ENCODE assay signal across 18 cellular contexts in the genomic region with DNA sequence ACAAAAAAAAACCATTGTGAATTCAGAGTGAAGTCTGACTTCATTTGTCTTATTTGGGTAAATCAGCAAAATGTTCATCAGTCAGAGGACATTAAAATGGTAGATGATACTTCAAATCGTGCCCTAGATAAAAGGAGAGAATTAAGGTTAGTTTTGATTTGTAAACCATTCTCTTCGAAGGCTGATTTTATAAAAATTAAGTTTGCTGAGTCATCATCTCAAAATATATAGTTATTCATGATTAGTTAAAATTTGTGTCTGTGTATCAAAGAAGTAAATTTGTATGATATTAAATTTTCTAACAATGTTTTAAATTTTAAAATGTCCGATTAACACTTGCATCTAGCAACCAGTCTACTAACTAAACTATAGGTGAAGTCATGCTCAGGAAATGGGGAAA. TPM values are rescaled to one million over a fixed set of nuclear protein-coding genes. Genes with fewer than 3 reads are reported as not detected.
DNase-seq lines count a peak whose midpoint lies in the region; ATAC-seq and TF ChIP-seq lines count a peak whose summit lies in the region.
"Had no signal": no experiment of that assay in that cellular context is flagged by ENCODE, and none has a peak within 500 bp of the region (broad histone marks: within the 10 kb centered on the region; RNA-seq: fewer than 3 reads in every experiment).

No MANE protein-coding gene starts in this region.

- WGBS in SK-N-SH (ENCODE audit: low lambda C conversion rate), result 3% methylated on average over 3 of the region's 3 CpGs
- WGBS in upper lobe of left lung, 2 donors, result 81 to 88% methylated on average over 3 of the region's 3 CpGs

- no peaks in the 10 kb centered on the region; the same call in 1 of the 2 replicates for H3K27me3 Mint-ChIP-seq in WTC11 (ENCODE audit: low read depth)

- no peaks in the 10 kb centered on the region for H3K9me3 ChIP-seq in SK-N-SH
- no peaks in the 10 kb centered on the region for H3K9me3 ChIP-seq in iPS-20b (ENCODE audit: insufficient read depth, low read depth, low read length)
- H3K9me3 ChIP-seq in subcutaneous abdominal adipose tissue (ENCODE audit: control insufficient read depth in 5 of 5, low read length in 5 of 5), result no peaks in the 10 kb centered on the region
- no peaks in the 10 kb centered on the region for H3K9me3 ChIP-seq in upper lobe of left lung
- H3K9me3 ChIP-seq: ascending aorta, BLaER1, heart left ventricle had no signal

- peaks cover 72% of the 10 kb centered on the region for H3K79me2 ChIP-seq in SK-N-SH (ENCODE audit: insufficient read depth)

- DNase-seq in SK-N-SH, result no peak
- DNase-seq in WTC11 (ENCODE audit: low spot score), result no peak
- no peak for DNase-seq in upper lobe of left lung
- DNase-seq in SIG-M5 (lab: John Stamatoyannopoulos, UW), result no peak
- DNase-seq: activated CD4-positive, alpha-beta T cell treated with anti-CD3 and anti-CD28 coated beads for 1 hour; activated naive CD4-positive, alpha-beta T cell treated with Interleukin-2 at 50 U/mL for 16 hours; activated T-cell treated with anti-CD3 and anti-CD28 coated beads, Interleukin-2, amount 50 U/mL, for 4 hours; effector CD8-positive, alpha-beta T cell; heart left ventricle; NCI-H1694 treated with DMSO at 0.1 percent for 48 hours; stimulated activated CD8-positive, alpha-beta memory T cell treated with anti-CD3 and anti-CD28 coated beads, Interleukin-4, amount 100 ng/mL, for 48 hours had no signal

- peak overlapping the region; percentile 61; the same call in 1 of the 2 replicates for H3K27ac Mint-ChIP-seq in WTC11

- peak overlapping the region; percentile 60 for H3K4me2 ChIP-seq in SK-N-SH
- H3K4me2 ChIP-seq: BLaER1 had no signal

- H3K9me3 Mint-ChIP-seq in WTC11, result no peaks in the 10 kb centered on the region
- H3K9me3 Mint-ChIP-seq: activated T-cell treated with anti-CD3 and anti-CD28 coated beads, Interleukin-2, amount 50 U/mL, for 4 hours had no signal

- TF ChIP-seq EP300 in SK-N-SH (IDR thresholded peaks at IDR 0.05; ENCODE audit: borderline replicate concordance in 1 of 2, low read depth in 1 of 2, low read length in 1 of 2) (no peak), upper lobe of left lung (IDR thresholded peaks at IDR 0.05) (no peak)

- H3K9me2 ChIP-seq in SK-N-SH, result no peaks in the 10 kb centered on the region

- no peaks in the 10 kb centered on the region for H3K36me3 Mint-ChIP-seq in WTC11

- no peak for ATAC-seq in SK-N-SH treated with all-trans-retinoic acid at 6 μM for 48 hours
- no peak for ATAC-seq in WTC11
- ATAC-seq in GM21526 (IDR thresholded peaks at IDR 0.05; ENCODE audit: low FRiP score, unreplicated experiment), result no peak
- ATAC-seq in upper lobe of left lung (ENCODE audit: low FRiP score in 2 of 2), result no peak
- ATAC-seq: activated T-cell treated with anti-CD3 and anti-CD28 coated beads, Interleukin-2, amount 50 U/mL, for 4 hours had no signal

- POLR2A ChIA-PET in SK-N-SH (lab: Yijun Ruan, JAX) (no interaction called here), WTC11 (lab: Charles Lee) (no interaction called here)

- H3K36me3 ChIP-seq in SK-N-SH (replicated peaks in 1 of 2; ENCODE audit: control insufficient read depth in 1 of 2, insufficient read depth in 2 of 2, low read length in 1 of 2) (peaks cover 0 to 8% of the 10 kb centered on the region in 2 experiments), iPS-20b (ENCODE audit: insufficient read depth, low read depth, low read length) (no peaks in the 10 kb centered on the region), subcutaneous abdominal adipose tissue (ENCODE audit: control insufficient read depth in 5 of 5, insufficient read depth in 5 of 5, low read length in 5 of 5) (no peaks in the 10 kb centered on the region), upper lobe of left lung (no peaks in the 10 kb centered on the region)
- H3K36me3 ChIP-seq: ascending aorta, BLaER1, heart left ventricle had no signal

- no peaks in the 10 kb centered on the region for H4K20me1 ChIP-seq in SK-N-SH (ENCODE audit: insufficient read depth)
- H4K20me1 ChIP-seq: BLaER1 had no signal

- no peak overlapping the region for H2AFZ ChIP-seq in SK-N-SH (ENCODE audit: low read depth)

- H3K27me3 ChIP-seq in SK-N-SH (ENCODE audit: insufficient read depth) (no peaks in the 10 kb centered on the region; the same call in 1 of the 2 replicates), iPS-20b (ENCODE audit: insufficient read depth, low read length) (no peaks in the 10 kb centered on the region), subcutaneous abdominal adipose tissue (ENCODE audit: control insufficient read depth in 5 of 5, insufficient read depth in 4 of 5, low read length in 5 of 5) (no peaks in the 10 kb centered on the region), upper lobe of left lung (no peaks in the 10 kb centered on the region)
- H3K27me3 ChIP-seq: ascending aorta, BLaER1, heart left ventricle had no signal

- CTCF ChIA-PET in SK-N-SH (lab: Yijun Ruan, JAX) (no interaction called here), WTC11 (lab: Charles Lee) (no interaction called here)

- H3K9ac ChIP-seq in SK-N-SH (peak overlapping the region; percentile 10; the same call in 1 of the 2 replicates), iPS-20b (ENCODE audit: low read depth, low read length) (peak overlapping the region; percentile 34; the same call in 1 of the 2 replicates), subcutaneous abdominal adipose tissue (ENCODE audit: low read length in 5 of 5) (no peak overlapping the region)
- H3K9ac ChIP-seq: BLaER1 had no signal

- TF ChIP-seq RAD21 in SK-N-SH (IDR thresholded peaks at IDR 0.05; ENCODE audit: low read length), result no peak

- H3F3A ChIP-seq in SK-N-SH (replicated peaks; ENCODE audit: insufficient read depth), result peaks cover 16% of the 10 kb centered on the region

- peaks cover 45% of the 10 kb centered on the region for H3K4me1 Mint-ChIP-seq in WTC11

- peaks cover 2 to 6% of the 10 kb centered on the region in 2 experiments; a peak in 3 of 4 replicates for H3K4me1 ChIP-seq in SK-N-SH (ENCODE audit: control insufficient read depth in 1 of 2, insufficient read depth in 2 of 2, low read depth in 1 of 2, low read length in 1 of 2)
- peaks cover 11% of the 10 kb centered on the region for H3K4me1 ChIP-seq in iPS-20b (ENCODE audit: insufficient read depth, low read length)
- H3K4me1 ChIP-seq in subcutaneous abdominal adipose tissue (ENCODE audit: control insufficient read depth in 5 of 5, insufficient read depth in 5 of 5, low read length in 5 of 5), result peaks cover 0 to 10% (median 0%) of the 10 kb centered on the region in 5 donors
- H3K4me1 ChIP-seq in upper lobe of left lung, result peaks cover 0 to 39% (median 9%) of the 10 kb centered on the region in 4 donors
- H3K4me1 ChIP-seq: BLaER1 had no signal

- peak overlapping the region; percentile 64 to 87; a peak in 3 of 4 replicates for H3K27ac ChIP-seq in SK-N-SH (ENCODE audit: low read depth in 2 of 2, low read length in 1 of 2)
- H3K27ac ChIP-seq in iPS-20b (ENCODE audit: low read length), result no peak overlapping the region
- peak overlapping the region; percentile 17 for H3K27ac ChIP-seq in subcutaneous abdominal adipose tissue (ENCODE audit: low read depth, low read length)
- H3K27ac ChIP-seq in upper lobe of left lung, result no peak overlapping the region
- H3K27ac ChIP-seq: 22Rv1, ascending aorta, BLaER1, heart left ventricle had no signal

- TF ChIP-seq CTCF in SK-N-SH (IDR thresholded peaks at IDR 0.05) (no peak), WTC11 (IDR thresholded peaks at IDR 0.05) (no peak), upper lobe of left lung (IDR thresholded peaks at IDR 0.05) (no peak)

- no peak overlapping the region; a peak in 1 of 4 replicates for H3K4me3 ChIP-seq in SK-N-SH (ENCODE audit: low read depth in 2 of 2, low read length in 1 of 2)
- no peak overlapping the region for H3K4me3 ChIP-seq in iPS-20b (ENCODE audit: low read length)
- H3K4me3 ChIP-seq in subcutaneous abdominal adipose tissue (ENCODE audit: low read depth in 1 of 5, low read length in 5 of 5), result no peak overlapping the region
- H3K4me3 ChIP-seq in upper lobe of left lung, result no peak overlapping the region
- H3K4me3 ChIP-seq: BLaER1 had no signal

- TF ChIP-seq POLR2A in upper lobe of left lung (IDR thresholded peaks at IDR 0.05), result no peak

- H3K4me3 Mint-ChIP-seq in WTC11, result no peak overlapping the region
- H3K4me3 Mint-ChIP-seq: activated T-cell treated with anti-CD3 and anti-CD28 coated beads, Interleukin-2, amount 50 U/mL, for 4 hours had no signal

TF ChIP-seq in SK-N-SH, 30 proteins besides CTCF, POLR2A, EP300 and RAD21 (continues in another document):
- TF ChIP-seq TEAD4 (IDR thresholded peaks at IDR 0.05; ENCODE audit: borderline replicate concordance, insufficient read depth) (no peak), RCOR1 (IDR thresholded peaks at IDR 0.05; ENCODE audit: low read length) (no peak), JUND (IDR thresholded peaks at IDR 0.05) (no peak), GABPA (IDR thresholded peaks at IDR 0.05; ENCODE audit: low read depth) (no peak), CHD2 (IDR thresholded peaks at IDR 0.05; ENCODE audit: low read length, partially characterized antibody) (no peak), TCF12 (IDR thresholded peaks at IDR 0.05) (no peak), RXRA (IDR thresholded peaks at IDR 0.05; ENCODE audit: borderline replicate concordance, low read depth) (no peak)

TF ChIP-seq in SK-N-SH treated with all-trans-retinoic acid at 6 μM for 48 hours, 23 proteins besides CTCF, POLR2A, EP300 and RAD21:
- TF ChIP-seq ZFP30 (CRISPR knock-in tag; IDR thresholded peaks at IDR 0.05) (no peak), GLIS3 (CRISPR knock-in tag; IDR thresholded peaks at IDR 0.05) (no peak), ZC3H10 (CRISPR knock-in tag; IDR thresholded peaks at IDR 0.05) (no peak), ISL1 (CRISPR knock-in tag; IDR thresholded peaks at IDR 0.05) (no peak), ZFP3 (CRISPR knock-in tag; IDR thresholded peaks at IDR 0.05) (no peak), ZNF70 (CRISPR knock-in tag; IDR thresholded peaks at IDR 0.05) (no peak)

TF ChIP-seq in WTC11, 78 proteins besides CTCF, POLR2A, EP300 and RAD21 (continues in another document):
- TF ChIP-seq SOX15 (CRISPR knock-in tag; IDR thresholded peaks at IDR 0.05), result no peak
- TF ChIP-seq FOXJ3 (CRISPR knock-in tag; IDR thresholded peaks at IDR 0.05; ENCODE audit: borderline replicate concordance), result no peak

RNA-seq across cellular contexts. Expression of a gene that starts 35.3 kb away (rescaled TPM):
- polyA plus RNA-seq in SK-N-SH (2012; rRNA removed), result 38.7 and 61.6 TPM in 2 replicates
- 51.7 and 56.2 TPM in 2 replicates for polyA plus RNA-seq in SK-N-SH (2012; cell fraction: cytosol; rRNA removed)
- polyA plus RNA-seq in SK-N-SH (2012; cell fraction: nucleus; rRNA removed), result 23.8 and 45.1 TPM in 2 replicates
- total RNA-seq in WTC11 (2021), result 9.4 to 12.8 TPM (median 11.6 TPM) in 3 replicates
- total RNA-seq in upper lobe of left lung, result 100 to 1,000 TPM in 1 of 6 donors, 10 to 100 TPM in 5; 32.4 to 114 (median 82.2) TPM

Comparison
In these comparisons a context has a peak if more than half of its experiments do, and no peak if none do; other contexts are left out.
1. H3K27ac ChIP-seq: peak in SK-N-SH (2 of 2) and subcutaneous abdominal adipose tissue (single experiment); none in iPS-20b (single experiment) and upper lobe of left lung (0 of 4).
2. H3K9ac ChIP-seq: peak in SK-N-SH (single experiment) and iPS-20b (single experiment); none in subcutaneous abdominal adipose tissue (0 of 5).